In genomic region chr15:65993226-65993625, GRCh38 we compare ENCODE assay signal across 22 cellular contexts.
"Had no signal": no experiment of that assay in that cellular context is flagged by ENCODE, and none has a peak within 500 bp of the region (broad histone marks: within the 10 kb centered on the region; RNA-seq: fewer than 3 reads in every experiment).

No MANE protein-coding gene starts in this region.

- H3K4me1 ChIP-seq: adrenal gland, foreskin keratinocyte, left lung, prostate gland, spleen, upper lobe of right lung had no signal

- DNase-seq: activated CD4-positive, alpha-beta T cell treated with anti-CD3 and anti-CD28 coated beads for 4 hours; activated CD4-positive, alpha-beta T cell treated with anti-CD3 and anti-CD28 coated beads, Interleukin-2, amount 50 U/mL, for 48 hours; activated CD4-positive, CD25-positive, alpha-beta regulatory T cell; activated CD8-positive, alpha-beta memory T cell treated with anti-CD3 and anti-CD28 coated beads, Interleukin-2, amount 50 U/mL, for 48 hours; activated naive CD4-positive, alpha-beta T cell; activated T-cell treated with anti-CD3 and anti-CD28 coated beads, Interleukin-2, amount 50 U/mL, for 4 hours; adrenal gland; central memory CD4-positive, alpha-beta T cell; dermis blood vessel endothelial cell; effector CD8-positive, alpha-beta T cell; erythroblast; foreskin keratinocyte; kidney; left lung; naive thymus-derived CD4-positive, alpha-beta T cell; ovary; spleen; stimulated activated CD4-positive, alpha-beta T cell treated with anti-CD3 and anti-CD28 coated beads, Interleukin-4, amount 100 ng/mL, for 24 hours; stimulated activated naive CD4-positive, alpha-beta T cell treated with Interleukin-2 at 50 U/mL for 16 hours; T1000; upper lobe of right lung had no signal

- ATAC-seq: activated T-cell treated with anti-CD3 and anti-CD28 coated beads, Interleukin-2, amount 50 U/mL, for 4 hours; foreskin keratinocyte; left lung; naive thymus-derived CD4-positive, alpha-beta T cell; upper lobe of right lung had no signal

- H3K27me3 ChIP-seq: adrenal gland, ovary had no signal

- H3K4me3 ChIP-seq: adrenal gland, left lung, ovary, prostate gland, spleen, upper lobe of right lung had no signal

- H3K27ac ChIP-seq: adrenal gland, foreskin keratinocyte, left lung, ovary, prostate gland, spleen, upper lobe of right lung had no signal

- H3K36me3 ChIP-seq: adrenal gland, left lung, ovary, prostate gland, spleen, upper lobe of right lung had no signal

- H3K9me3 ChIP-seq: adrenal gland, left lung, ovary, prostate gland, spleen, upper lobe of right lung had no signal
